In the genomic region with DNA sequence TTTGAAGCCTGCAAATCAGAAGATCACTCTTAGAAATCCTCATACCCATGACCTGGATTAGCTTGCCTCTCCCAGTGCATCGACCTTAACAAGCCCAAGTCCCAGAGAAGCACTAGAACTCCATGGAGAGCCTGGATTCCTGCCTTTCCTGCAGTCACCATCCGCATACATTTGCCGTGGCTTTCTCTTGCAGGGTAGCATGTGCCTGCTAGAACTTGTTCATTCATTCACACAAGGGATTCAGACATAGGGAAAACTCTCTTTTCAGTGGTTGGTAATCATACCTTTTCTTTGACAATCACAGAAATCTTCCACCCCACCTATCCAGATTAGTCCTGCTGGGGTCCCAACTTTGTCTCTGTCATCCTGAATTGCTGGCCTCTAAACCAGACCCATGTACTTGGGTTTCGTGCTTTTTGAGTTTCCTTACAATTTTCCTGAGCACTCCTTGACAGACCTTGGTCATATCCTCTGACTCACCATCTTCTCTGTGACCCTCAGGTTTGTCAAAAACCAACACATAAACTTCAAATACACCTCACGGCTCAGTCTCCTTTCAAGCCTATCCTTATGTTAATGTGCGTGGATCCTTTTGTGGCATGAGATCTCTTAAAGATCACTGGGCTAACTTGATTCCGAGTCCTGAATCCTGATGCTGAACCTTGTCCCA, we compare ENCODE assay signal across 19 cellular contexts.
DNase-seq lines count a peak whose midpoint lies in the region; ATAC-seq, FAIRE-seq and TF ChIP-seq lines count a peak whose summit lies in the region.
"Had no signal": no experiment of that assay in that cellular context is flagged by ENCODE, and none has a peak within 500 bp of the region (broad histone marks: within the 10 kb centered on the region; RNA-seq: fewer than 3 reads in every experiment).

No MANE protein-coding gene starts in this region.

- H2AK5ac ChIP-seq in IMR-90 (ENCODE audit: low read depth, low read length) = no peak overlapping the region

- H3K9me3 Mint-ChIP-seq in astrocyte (ENCODE audit: unreplicated experiment) = peaks cover 6% of the 10 kb centered on the region
- no peaks in the 10 kb centered on the region for H3K9me3 Mint-ChIP-seq in osteocyte (ENCODE audit: unreplicated experiment)
- H3K9me3 Mint-ChIP-seq: CD4-positive, alpha-beta memory T cell had no signal

- no peak for ATAC-seq in IMR-90 (ENCODE audit: low read depth)
- peak; percentile 32 for ATAC-seq in foreskin keratinocyte
- no peak for ATAC-seq in SK-N-SH treated with all-trans-retinoic acid at 6 μM for 48 hours
- no peak for ATAC-seq in GM18502 (IDR thresholded peaks at IDR 0.05; ENCODE audit: poor library complexity, unreplicated experiment)

- no peaks in the 10 kb centered on the region for H3K9me3 ChIP-seq in IMR-90 (ENCODE audit: control insufficient read depth, insufficient read depth, low read length)
- no peaks in the 10 kb centered on the region for H3K9me3 ChIP-seq in astrocyte (ENCODE audit: insufficient read depth, low read depth, low read length)

- H4K5ac ChIP-seq in IMR-90 (ENCODE audit: low read depth, low read length) = no peak overlapping the region

- no peak overlapping the region; the same call in 1 of the 2 replicates for H3K23ac ChIP-seq in IMR-90 (ENCODE audit: low read depth, low read length)

- H3K27ac ChIP-seq in IMR-90 (ENCODE audit: insufficient read depth, low read length) = no peak overlapping the region
- peak overlapping the region; percentile 1 for H3K27ac ChIP-seq in astrocyte (ENCODE audit: low read depth, low read length)
- H3K27ac ChIP-seq in foreskin keratinocyte = no peak overlapping the region

- no peaks in the 10 kb centered on the region for H3K9me1 ChIP-seq in IMR-90 (ENCODE audit: insufficient read depth, low read length)

- H2AFZ ChIP-seq in IMR-90 (replicated peaks; ENCODE audit: low read length, poor library complexity) (no peak overlapping the region), astrocyte (ENCODE audit: low read depth, low read length) (no peak overlapping the region)

- DNase-seq in IMR-90 = no peak
- DNase-seq in astrocyte (ENCODE audit: low read depth) = no peak
- DNase-seq in foreskin keratinocyte = peak in 1 of 2 donors; percentile 55
- no peak for DNase-seq in osteocyte (ENCODE audit: extremely low spot score, unreplicated experiment)
- DNase-seq in SHP77 treated with DMSO at 0.1 percent for 48 hours (lab: John Stamatoyannopoulos, UW) = no peak
- DNase-seq in NCI-H2107 (lab: John Stamatoyannopoulos, UW) = no peak
- DNase-seq: C1 segment of cervical spinal cord; Calu3; CD4-positive, alpha-beta memory T cell; COR-L47; DMS53; DMS79 treated with DMSO at 0.1 percent for 48 hours; GF-D8; GOT3; H7; HCEC 1CT had no signal

- H3K4me1 Mint-ChIP-seq in astrocyte (ENCODE audit: low read depth, unreplicated experiment) (no peaks in the 10 kb centered on the region), osteocyte (ENCODE audit: unreplicated experiment) (peaks cover 55% of the 10 kb centered on the region)

- CTCF ChIA-PET in IMR-90 (lab: Yijun Ruan, JAX) = no interaction called here

- no peak for FAIRE-seq in astrocyte (lab: Jason Lieb, UNC)
- FAIRE-seq: GM12891 had no signal

- dilution Hi-C loops in IMR-90 (cut with HindIII; ENCODE audit: low sequenced_read_pairs, unreplicated experiment) = no loop called here

- TF ChIP-seq RAD21 in IMR-90 (IDR thresholded peaks at IDR 0.05; ENCODE audit: low read length) = no peak

- H3K4ac ChIP-seq in IMR-90 (ENCODE audit: low read depth, low read length) = no peak overlapping the region

- H3K9ac ChIP-seq in IMR-90 (ENCODE audit: low read depth, low read length) (no peak overlapping the region), astrocyte (ENCODE audit: low read length) (no peak overlapping the region)

- H3K27me3 Mint-ChIP-seq in astrocyte (ENCODE audit: low read depth, unreplicated experiment) = no peaks in the 10 kb centered on the region
- H3K27me3 Mint-ChIP-seq in osteocyte (ENCODE audit: unreplicated experiment) = no peaks in the 10 kb centered on the region

- intact Hi-C loops in IMR-90 (cut with micrococcal nuclease) = no loop called here

- H3K27ac Mint-ChIP-seq in astrocyte (ENCODE audit: unreplicated experiment) = no peak overlapping the region
- peak overlapping the region; percentile 50 for H3K27ac Mint-ChIP-seq in osteocyte (ENCODE audit: unreplicated experiment)
- H3K27ac Mint-ChIP-seq: CD4-positive, alpha-beta memory T cell had no signal

- H3K14ac ChIP-seq in IMR-90 (replicated peaks; ENCODE audit: low read depth, low read length) = no peak overlapping the region

- H3K56ac ChIP-seq in IMR-90 (ENCODE audit: extremely low read depth, insufficient read depth, low read length) = no peak overlapping the region

- no TSS peak for BruUV-seq in IMR-90 (replicated peaks; lab: Mats Ljungman, UMichigan)

- no peak overlapping the region for H2BK120ac ChIP-seq in IMR-90 (ENCODE audit: low read depth, low read length)

- POLR2A ChIA-PET in IMR-90 (lab: Charles Lee; ENCODE audit: unreplicated experiment) = no interaction called here

- no peak for TF ChIP-seq POLR2A in IMR-90 (IDR thresholded peaks at IDR 0.05; ENCODE audit: low read depth, low read length)

- H3K4me2 ChIP-seq in IMR-90 (ENCODE audit: low read depth, low read length) = no peak overlapping the region
- H3K4me2 ChIP-seq in astrocyte (ENCODE audit: low read length) = peak overlapping the region; percentile 19

- peak overlapping the region; percentile 19; the same call in 1 of the 2 replicates for H2BK20ac ChIP-seq in IMR-90 (ENCODE audit: low read depth, low read length)

- 100% methylated on average over 3 of the region's 7 CpGs; no CpG with 5 or more reads in 1 of the 2 experiments for WGBS in IMR-90 (ENCODE audit: extremely low coverage in 2 of 2, insufficient read length in 1 of 2), 2 experiments

- H3K36me3 ChIP-seq in IMR-90 (ENCODE audit: control insufficient read depth, insufficient read depth, low read length) (no peaks in the 10 kb centered on the region), astrocyte (ENCODE audit: insufficient read depth, low read length) (no peaks in the 10 kb centered on the region)

- H2BK5ac ChIP-seq in IMR-90 (ENCODE audit: low read depth, low read length, poor library complexity, severe bottlenecking) = no peak overlapping the region

- H3K36me3 Mint-ChIP-seq in astrocyte (ENCODE audit: low read depth, unreplicated experiment) = no peaks in the 10 kb centered on the region
- peaks cover 4% of the 10 kb centered on the region for H3K36me3 Mint-ChIP-seq in osteocyte (ENCODE audit: unreplicated experiment)

- H4K20me1 ChIP-seq in IMR-90 (ENCODE audit: insufficient read depth, low read length) (no peaks in the 10 kb centered on the region), astrocyte (ENCODE audit: insufficient read depth, low read length) (no peaks in the 10 kb centered on the region)

- no peak overlapping the region for H3K18ac ChIP-seq in IMR-90 (ENCODE audit: low read depth, low read length)

- no peaks in the 10 kb centered on the region for H3K79me1 ChIP-seq in IMR-90 (ENCODE audit: low read depth in 1 of 2, low read length in 2 of 2)

- H4K91ac ChIP-seq in IMR-90 (ENCODE audit: insufficient read depth, low read depth, low read length) = no peak overlapping the region

- H3K79me2 ChIP-seq in astrocyte (ENCODE audit: insufficient read depth, low read length) = no peaks in the 10 kb centered on the region

- no peak overlapping the region for H4K8ac ChIP-seq in IMR-90 (ENCODE audit: low read depth in 2 of 2, low read length in 2 of 2)

- H3K4me3 ChIP-seq in IMR-90 (ENCODE audit: insufficient read depth, low read depth, low read length) (no peak overlapping the region), astrocyte (ENCODE audit: insufficient read depth, low read depth, low read length) (no peak overlapping the region)

- H3K4me1 ChIP-seq in IMR-90 (ENCODE audit: control insufficient read depth, insufficient read depth, low read length) (no peaks in the 10 kb centered on the region; the same call in 1 of the 2 replicates), astrocyte (ENCODE audit: insufficient read depth, low read length) (peaks cover 6% of the 10 kb centered on the region), foreskin keratinocyte (peaks cover 8% of the 10 kb centered on the region)

- in situ Hi-C loops in IMR-90 (cut with MboI; ENCODE audit: low sequenced_read_pairs) = no loop called here

- TF ChIP-seq CTCF in IMR-90 (conservative IDR thresholded peaks at IDR 0.05; ENCODE audit: low read depth, low read length) (no peak), astrocyte (IDR thresholded peaks at IDR 0.05; ENCODE audit: insufficient read depth, low read depth, low read length) (no peak), foreskin keratinocyte (conservative IDR thresholded peaks at IDR 0.05) (no peak), osteocyte (IDR thresholded peaks at IDR 0.05) (no peak)

- H2AK9ac ChIP-seq in IMR-90 (replicated peaks; ENCODE audit: low read depth, low read length, poor library complexity) = peak overlapping the region; percentile 55

- H3K27me3 ChIP-seq in IMR-90 (ENCODE audit: control insufficient read depth, insufficient read depth, low read length) = peaks cover 3% of the 10 kb centered on the region; the same call in 1 of the 2 replicates
- H3K27me3 ChIP-seq in astrocyte (ENCODE audit: insufficient read depth, low read length) = no peaks in the 10 kb centered on the region
- no peaks in the 10 kb centered on the region for H3K27me3 ChIP-seq in foreskin keratinocyte

- 0 out of 3 replicates have a peak overlapping the region, but pooled peaks have one; percentile 28 for H2BK15ac ChIP-seq in IMR-90 (ENCODE audit: low read depth, low read length)

- no peak overlapping the region for H3K4me3 Mint-ChIP-seq in astrocyte (ENCODE audit: unreplicated experiment)
- no peak overlapping the region for H3K4me3 Mint-ChIP-seq in osteocyte (ENCODE audit: unreplicated experiment)
- H3K4me3 Mint-ChIP-seq: CD4-positive, alpha-beta memory T cell had no signal

TF ChIP-seq in SK-N-SH treated with all-trans-retinoic acid at 6 μM for 48 hours, 23 proteins besides CTCF, POLR2A, EP300 and RAD21 (continues in another document):
- TF ChIP-seq SNAI2 (CRISPR knock-in tag; IDR thresholded peaks at IDR 0.05) (no peak), ESRRG (CRISPR knock-in tag; IDR thresholded peaks at IDR 0.05) (no peak), ZNF8 (CRISPR knock-in tag; IDR thresholded peaks at IDR 0.05) (no peak), BACH2 (CRISPR knock-in tag; IDR thresholded peaks at IDR 0.05; ENCODE audit: borderline replicate concordance) (no peak)
- TF ChIP-seq, protein P1, sequence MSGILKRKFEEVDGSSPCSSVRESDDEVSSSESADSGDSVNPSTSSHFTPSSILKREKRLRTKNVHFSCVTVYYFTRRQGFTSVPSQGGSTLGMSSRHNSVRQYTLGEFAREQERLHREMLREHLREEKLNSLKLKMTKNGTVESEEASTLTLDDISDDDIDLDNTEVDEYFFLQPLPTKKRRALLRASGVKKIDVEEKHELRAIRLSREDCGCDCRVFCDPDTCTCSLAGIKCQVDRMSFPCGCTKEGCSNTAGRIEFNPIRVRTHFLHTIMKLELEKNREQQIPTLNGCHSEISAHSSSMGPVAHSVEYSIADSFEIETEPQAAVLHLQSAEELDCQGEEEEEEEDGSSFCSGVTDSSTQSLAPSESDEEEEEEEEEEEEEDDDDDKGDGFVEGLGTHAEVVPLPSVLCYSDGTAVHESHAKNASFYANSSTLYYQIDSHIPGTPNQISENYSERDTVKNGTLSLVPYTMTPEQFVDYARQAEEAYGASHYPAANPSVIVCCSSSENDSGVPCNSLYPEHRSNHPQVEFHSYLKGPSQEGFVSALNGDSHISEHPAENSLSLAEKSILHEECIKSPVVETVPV (CRISPR knock-in tag; IDR thresholded peaks at IDR 0.05) = no peak
